In the genomic region with DNA sequence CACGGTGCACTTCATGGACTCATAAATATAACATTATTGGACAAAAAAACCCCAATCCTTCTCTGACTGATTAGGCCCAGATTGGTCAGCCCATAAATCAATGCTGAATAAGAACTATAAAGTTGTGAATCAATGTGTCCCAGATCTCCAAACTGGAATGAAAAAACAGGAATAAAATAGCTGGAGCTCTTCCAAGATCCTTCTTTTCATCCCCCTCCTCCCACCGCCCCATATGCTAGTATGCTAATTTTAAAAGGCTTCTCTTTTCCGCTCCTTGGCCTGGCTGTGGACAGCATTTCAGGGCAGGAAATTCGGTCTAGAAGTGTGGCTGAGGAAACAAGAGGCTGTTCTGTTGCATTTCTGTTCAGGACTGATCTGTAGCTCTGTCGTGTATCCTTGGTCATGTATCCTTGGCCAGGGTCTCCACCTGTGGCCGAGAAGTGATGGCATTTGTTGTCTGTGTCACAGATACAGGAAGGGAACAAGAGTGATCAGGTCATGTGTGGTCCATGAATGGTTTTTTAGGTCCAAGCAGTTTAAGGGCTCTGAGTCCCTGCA, we compare ENCODE assay signal across 8 cellular contexts.
DNase-seq lines count a peak whose midpoint lies in the region; ATAC-seq and TF ChIP-seq lines count a peak whose summit lies in the region.
"Had no signal": no experiment of that assay in that cellular context is flagged by ENCODE, and none has a peak within 500 bp of the region (broad histone marks: within the 10 kb centered on the region; RNA-seq: fewer than 3 reads in every experiment).

No MANE protein-coding gene starts in this region.

- peak overlapping the region; percentile 76 for H3K4me3 Mint-ChIP-seq in CD4-positive, alpha-beta T cell

- H3K36me3 ChIP-seq in brain microvascular endothelial cell (replicated peaks) (no peaks in the 10 kb centered on the region), neural cell (ENCODE audit: insufficient read depth, low read length) (no peaks in the 10 kb centered on the region)

- H3K27ac Mint-ChIP-seq in CD4-positive, alpha-beta T cell, result peak overlapping the region; percentile 80

- H3K27me3 ChIP-seq in CD4-positive, alpha-beta T cell (ENCODE audit: control insufficient read depth, insufficient read depth, low read length), result no peaks in the 10 kb centered on the region
- no peaks in the 10 kb centered on the region for H3K27me3 ChIP-seq in brain microvascular endothelial cell (replicated peaks)
- H3K27me3 ChIP-seq in neural cell (ENCODE audit: insufficient read depth, low read depth, low read length), result no peaks in the 10 kb centered on the region

- H3K4me2 ChIP-seq in neural cell (ENCODE audit: low read length), result no peak overlapping the region

- H2AFZ ChIP-seq in neural cell (ENCODE audit: low read depth, low read length), result no peak overlapping the region

- H3K79me2 ChIP-seq in neural cell (replicated peaks; ENCODE audit: insufficient read depth, low read length), result no peaks in the 10 kb centered on the region

- no peak for ATAC-seq in CD4-positive, alpha-beta T cell (ENCODE audit: poor library complexity)
- ATAC-seq in GM19467 (IDR thresholded peaks at IDR 0.05; ENCODE audit: unreplicated experiment), result no peak

- no peak for TF ChIP-seq CTCF in CD4-positive, alpha-beta T cell (IDR thresholded peaks at IDR 0.05)
- TF ChIP-seq CTCF in brain microvascular endothelial cell (IDR thresholded peaks at IDR 0.05; ENCODE audit: low read depth, low read length, missing control alignments) (no peak), neural cell (IDR thresholded peaks at IDR 0.05; ENCODE audit: poor library complexity, severe bottlenecking) (no peak)

- H3F3A ChIP-seq in neural cell (ENCODE audit: insufficient read depth, low read length, poor library complexity, severe bottlenecking), result no peaks in the 10 kb centered on the region

- no peak for TF ChIP-seq RAD21 in neural cell (conservative IDR thresholded peaks at IDR 0.05)

- H3K9ac ChIP-seq in neural cell (ENCODE audit: low read length), result no peak overlapping the region

- no peak for TF ChIP-seq EP300 in neural cell (conservative IDR thresholded peaks at IDR 0.05; ENCODE audit: poor library complexity, severe bottlenecking)

- H4K20me1 ChIP-seq in neural cell (ENCODE audit: insufficient read depth), result no peaks in the 10 kb centered on the region

- no peak overlapping the region for H3K27ac ChIP-seq in CD4-positive, alpha-beta T cell (ENCODE audit: low read depth, low read length)
- H3K27ac ChIP-seq in brain microvascular endothelial cell, result peak overlapping the region; percentile 60
- peak overlapping the region; percentile 5 for H3K27ac ChIP-seq in neural cell (ENCODE audit: low read length)

- intact Hi-C loops in CD4-positive, alpha-beta T cell (cut with DNase I, micrococcal nuclease), result no loop called here

- CTCF ChIA-PET in CD4-positive, alpha-beta T cell (lab: Charles Lee), result interaction anchor here (0.7 kb wide), 1 partner anchor 118 kb away, joined by 3 read pairs; no protein-coding TSS in a partner anchor

- H3K4me3 ChIP-seq in brain microvascular endothelial cell (ENCODE audit: low read depth, low read length) (no peak overlapping the region), neural cell (ENCODE audit: low read length) (no peak overlapping the region)

- POLR2A ChIA-PET in CD4-positive, alpha-beta T cell (lab: Charles Lee), result interaction anchor here (0.8 to 2.0 kb wide), 3 partner anchors 12 to 52 kb away, joined by 3 to 4 read pairs (median 4); no protein-coding TSS in a partner anchor

- H3K36me3 Mint-ChIP-seq in CD4-positive, alpha-beta T cell (ENCODE audit: low read depth), result peaks cover 5% of the 10 kb centered on the region

- peaks cover 54% of the 10 kb centered on the region for H3K4me1 Mint-ChIP-seq in CD4-positive, alpha-beta T cell (ENCODE audit: low read depth)

- no peak for DNase-seq in CD4-positive, alpha-beta T cell
- DNase-seq in Kasumi-1 (lab: John Stamatoyannopoulos, UW) (peak; percentile 22 to 57), brain microvascular endothelial cell (no peak), kidney glomerular epithelial cell (lab: John Stamatoyannopoulos, UW) (no peak), AG20443 (ENCODE audit: low spot score) (no peak)
- DNase-seq: mesendoderm had no signal

- no peaks in the 10 kb centered on the region for H3K9me2 ChIP-seq in neural cell (ENCODE audit: insufficient read depth, low read length)

- in situ Hi-C loops in brain microvascular endothelial cell (cut with HindIII; ENCODE audit: low pct_ligation_motif_present, low sequenced_read_pairs), result no loop called here

- H3K27me3 Mint-ChIP-seq in CD4-positive, alpha-beta T cell, result no peaks in the 10 kb centered on the region

- H3K9me3 ChIP-seq in CD4-positive, alpha-beta T cell (ENCODE audit: control insufficient read depth, low read length), result no peaks in the 10 kb centered on the region
- no peaks in the 10 kb centered on the region for H3K9me3 ChIP-seq in neural cell (ENCODE audit: low read length)

- H3K9me3 Mint-ChIP-seq in CD4-positive, alpha-beta T cell, result peaks cover 7% of the 10 kb centered on the region

TF ChIP-seq in neural cell, 6 proteins besides CTCF, POLR2A, EP300 and RAD21:
- TF ChIP-seq MXI1 (conservative IDR thresholded peaks at IDR 0.05; ENCODE audit: poor library complexity, severe bottlenecking), result no peak
- no peak for TF ChIP-seq TAF1 (IDR thresholded peaks at IDR 0.05; ENCODE audit: low read depth)
- TF ChIP-seq POLR2AphosphoS5 (IDR thresholded peaks at IDR 0.05), result no peak
- TF ChIP-seq SMC3 (conservative IDR thresholded peaks at IDR 0.05; ENCODE audit: poor library complexity), result no peak
- no peak for TF ChIP-seq REST (IDR thresholded peaks at IDR 0.05; ENCODE audit: borderline replicate concordance)
- TF ChIP-seq EZH2 (IDR thresholded peaks at IDR 0.05; ENCODE audit: borderline replicate concordance, insufficient read depth, low read length, poor library complexity, severe bottlenecking), result no peak

Comparison
In these comparisons a context has a peak if more than half of its experiments do, and no peak if none do; other contexts are left out.
1. DNase-seq: peak in Kasumi-1 (2 of 2); none in CD4-positive, alpha-beta T cell (0 of 10), brain microvascular endothelial cell (single experiment), kidney glomerular epithelial cell (single experiment) and AG20443 (single experiment).